Comparison of ENCODE assay signal across 27 cellular contexts in genomic region chr11:16526947-16527346, GRCh38.
"Had no signal": no experiment of that assay in that cellular context is flagged by ENCODE, and none has a peak within 500 bp of the region (broad histone marks: within the 10 kb centered on the region; RNA-seq: fewer than 3 reads in every experiment).

No MANE protein-coding gene starts in this region.

- H3K9me3 ChIP-seq: gastroesophageal sphincter had no signal

- H3K27me3 Mint-ChIP-seq: activated CD4-positive, alpha-beta memory T cell treated with anti-CD3 and anti-CD28 coated beads, Interleukin-2, amount 10 ng/mL, durations not matched to agents 7 days and 5 days; activated CD4-positive, alpha-beta T cell treated with anti-CD3 and anti-CD28 coated beads, Interleukin-2, amount 10 ng/mL, durations not matched to agents 24 days and 14 days; activated naive CD8-positive, alpha-beta T cell; activated T-helper 17 cell treated with anti-CD3 and anti-CD28 coated beads, Interleukin-2, amount 50 U/mL, for 72 hours; central memory CD8-positive, alpha-beta T cell; dendritic cell treated with granulocyte-macrophage colony-stimulating factor and Interleukin-4, amounts not matched to agents 40 ng/mL and 50 ng/mL, for 4 days had no signal

- H3K27me3 ChIP-seq: brain microvascular endothelial cell, esophagus muscularis mucosa, foreskin keratinocyte, gastroesophageal sphincter had no signal

- H3K27ac Mint-ChIP-seq: activated CD4-positive, alpha-beta memory T cell treated with anti-CD3 and anti-CD28 coated beads, Interleukin-2, amount 10 ng/mL, durations not matched to agents 7 days and 5 days; activated CD4-positive, alpha-beta T cell treated with anti-CD3 and anti-CD28 coated beads for 36 hours; activated CD4-positive, alpha-beta T cell treated with anti-CD3 and anti-CD28 coated beads, Interleukin-2, amount 10 ng/mL, durations not matched to agents 24 days and 14 days; activated naive CD8-positive, alpha-beta T cell; activated T-helper 17 cell treated with anti-CD3 and anti-CD28 coated beads, Interleukin-2, amount 50 U/mL, for 72 hours; dendritic cell treated with granulocyte-macrophage colony-stimulating factor and Interleukin-4, amounts not matched to agents 40 ng/mL and 50 ng/mL, for 4 days had no signal

- DNase-seq: activated CD4-positive, alpha-beta memory T cell treated with anti-CD3 and anti-CD28 coated beads, Interleukin-2, amount 10 ng/mL, durations not matched to agents 7 days and 5 days; activated CD4-positive, alpha-beta T cell treated with anti-CD3 and anti-CD28 coated beads for 36 hours; activated CD4-positive, alpha-beta T cell treated with anti-CD3 and anti-CD28 coated beads, Interleukin-2, amount 10 ng/mL, durations not matched to agents 24 days and 14 days; activated CD4-positive, alpha-beta T cell treated with anti-CD3 and anti-CD28 coated beads, Interleukin-2, amount 50 U/mL, for 4 hours; activated CD4-positive, CD25-positive, alpha-beta regulatory T cell; activated CD4-positive, CD25-positive, alpha-beta regulatory T cell treated with anti-CD3 and anti-CD28 coated beads, Interleukin-2, amount 50 U/mL, for 72 hours; activated CD8-positive, alpha-beta memory T cell treated with anti-CD3 and anti-CD28 coated beads for 24 hours; activated effector memory CD4-positive, alpha-beta T cell treated with Interleukin-2 at 50 U/mL for 16 hours; activated gamma-delta T cell treated with Interleukin-2 at 50 U/mL for 16 hours; activated naive CD4-positive, alpha-beta T cell treated with anti-CD3 and anti-CD28 coated beads, Interleukin-2, amount 50 U/mL, for 16 hours; activated naive CD4-positive, alpha-beta T cell treated with Interleukin-2 at 50 U/mL for 16 hours; activated T-cell treated with anti-CD3 and anti-CD28 coated beads, Interleukin-2, amount 50 U/mL, for 4 hours; amniotic stem cell; anterior cingulate cortex; brain microvascular endothelial cell; dorsolateral prefrontal cortex; effector memory CD4-positive, alpha-beta T cell; erythroblast; foreskin keratinocyte; T-helper 2 cell had no signal

- ATAC-seq: activated CD4-positive, alpha-beta T cell treated with anti-CD3 and anti-CD28 coated beads for 36 hours; activated T-cell treated with anti-CD3 and anti-CD28 coated beads, Interleukin-2, amount 50 U/mL, for 4 hours; activated T-helper 17 cell treated with anti-CD3 and anti-CD28 coated beads, Interleukin-2, amount 50 U/mL, for 72 hours; foreskin keratinocyte; gastroesophageal sphincter had no signal

- H3K4me3 ChIP-seq: coronary artery, dorsolateral prefrontal cortex, esophagus muscularis mucosa, gastroesophageal sphincter had no signal

- H3K4me1 ChIP-seq: foreskin keratinocyte had no signal

- H3K9me3 Mint-ChIP-seq: activated CD4-positive, alpha-beta T cell treated with anti-CD3 and anti-CD28 coated beads, Interleukin-2, amount 10 ng/mL, durations not matched to agents 24 days and 14 days; activated T-cell treated with anti-CD3 and anti-CD28 coated beads, Interleukin-2, amount 50 U/mL, for 4 hours; activated T-helper 17 cell treated with anti-CD3 and anti-CD28 coated beads, Interleukin-2, amount 50 U/mL, for 72 hours had no signal

- H3K27ac ChIP-seq: brain microvascular endothelial cell, coronary artery, dorsolateral prefrontal cortex, esophagus muscularis mucosa, foreskin keratinocyte, gastroesophageal sphincter had no signal

- H3K36me3 Mint-ChIP-seq: activated naive CD8-positive, alpha-beta T cell had no signal

- H3K4me1 Mint-ChIP-seq: activated CD4-positive, alpha-beta memory T cell treated with anti-CD3 and anti-CD28 coated beads, Interleukin-2, amount 10 ng/mL, durations not matched to agents 7 days and 5 days; activated CD4-positive, alpha-beta T cell treated with anti-CD3 and anti-CD28 coated beads for 36 hours; activated CD4-positive, alpha-beta T cell treated with anti-CD3 and anti-CD28 coated beads, Interleukin-2, amount 10 ng/mL, durations not matched to agents 24 days and 14 days; activated T-helper 17 cell treated with anti-CD3 and anti-CD28 coated beads, Interleukin-2, amount 50 U/mL, for 72 hours; central memory CD8-positive, alpha-beta T cell had no signal

- H3K36me3 ChIP-seq: brain microvascular endothelial cell, esophagus muscularis mucosa, gastroesophageal sphincter had no signal

- H3K4me3 Mint-ChIP-seq: activated CD4-positive, alpha-beta memory T cell treated with anti-CD3 and anti-CD28 coated beads, Interleukin-2, amount 10 ng/mL, durations not matched to agents 7 days and 5 days; activated CD4-positive, alpha-beta T cell treated with anti-CD3 and anti-CD28 coated beads for 36 hours; activated CD4-positive, alpha-beta T cell treated with anti-CD3 and anti-CD28 coated beads, Interleukin-2, amount 10 ng/mL, durations not matched to agents 24 days and 14 days; activated naive CD8-positive, alpha-beta T cell; activated T-cell treated with anti-CD3 and anti-CD28 coated beads, Interleukin-2, amount 50 U/mL, for 4 hours; activated T-helper 17 cell treated with anti-CD3 and anti-CD28 coated beads, Interleukin-2, amount 50 U/mL, for 72 hours; central memory CD8-positive, alpha-beta T cell; dendritic cell treated with granulocyte-macrophage colony-stimulating factor and Interleukin-4, amounts not matched to agents 40 ng/mL and 50 ng/mL, for 4 days had no signal
